Comparison of ENCODE assay signal across 6 cellular contexts in genomic region chr22:47517062-47517461, GRCh38.
"Had no signal": no experiment of that assay in that cellular context is flagged by ENCODE, and none has a peak within 500 bp of the region (broad histone marks: within the 10 kb centered on the region; RNA-seq: fewer than 3 reads in every experiment).

No MANE protein-coding gene starts in this region.

- H3K9me3 Mint-ChIP-seq: IgD-negative memory B cell had no signal

- ATAC-seq: GM23338, HepG2 had no signal

- H3K27ac Mint-ChIP-seq: GM23338, H9, IgD-negative memory B cell had no signal

- H3K4me3 Mint-ChIP-seq: GM23338, H9, IgD-negative memory B cell had no signal

- H3K36me3 Mint-ChIP-seq: IgD-negative memory B cell had no signal

- DNase-seq: H9, HCEC 1CT, KBM-7 had no signal

- H3K4me1 Mint-ChIP-seq: GM23338, H9, IgD-negative memory B cell had no signal
